ENCODE assay signal across 9 cellular contexts in genomic region chr6:146545608-146546007, GRCh38. TPM values are rescaled to one million over a fixed set of nuclear protein-coding genes. Genes with fewer than 3 reads are reported as not detected.
A peak's percentile ranks its signal among the peaks of the same experiment; 100 is the strongest.
DNase-seq lines count a peak whose midpoint lies in the region; ATAC-seq, FAIRE-seq and TF ChIP-seq lines count a peak whose summit lies in the region.
"Had no signal": no experiment of that assay in that cellular context is flagged by ENCODE, and none has a peak within 500 bp of the region (broad histone marks: within the 10 kb centered on the region; RNA-seq: fewer than 3 reads in every experiment).

No MANE protein-coding gene starts in this region.

- H3K4me3 ChIP-seq in ACC112 (ENCODE audit: low read depth, low read length) (peak overlapping the region; percentile 99), mucosa of stomach (ENCODE audit: low read length) (no peak overlapping the region), HAP-1 (no peak overlapping the region)

- peak; percentile 31 for DNase-seq in dedifferentiated amniotic fluid mesenchymal stem cell (ENCODE audit: extremely low spot score)
- DNase-seq in SIG-M5 (lab: John Stamatoyannopoulos, UW), result no peak
- DNase-seq in HAP-1 (ENCODE audit: low spot score in 2 of 2), result no peak
- DNase-seq in GM12892 (ENCODE audit: insufficient read length), result no peak

- in situ Hi-C loops in HAP-1 (cut with MboI; ENCODE audit: low sequenced_read_pairs), result no loop called here

- H3K36me3 ChIP-seq in ACC112 (ENCODE audit: insufficient read depth, low read length) (peaks cover 10% of the 10 kb centered on the region; the same call in 1 of the 2 replicates), KOPT-K1 (ENCODE audit: insufficient read depth, low read length) (peaks cover 8% of the 10 kb centered on the region), mucosa of stomach (ENCODE audit: control insufficient read depth, insufficient read depth, low read length) (no peaks in the 10 kb centered on the region), HAP-1 (replicated peaks) (no peaks in the 10 kb centered on the region)

- peak overlapping the region; percentile 18 for H3K9ac ChIP-seq in mucosa of stomach (ENCODE audit: low read length)

- peaks cover 42% of the 10 kb centered on the region for H3K79me2 ChIP-seq in ACC112 (ENCODE audit: control insufficient read depth, insufficient read depth, low read length, unreplicated experiment)

- H3K27ac ChIP-seq in ACC112 (ENCODE audit: low read depth, low read length) (peak overlapping the region; percentile 80), KOPT-K1 (ENCODE audit: low read depth, low read length, poor library complexity, severe bottlenecking) (peak overlapping the region; percentile 77)
- H3K27ac ChIP-seq: C4-2B had no signal

- H3K9me3 ChIP-seq in KOPT-K1 (ENCODE audit: insufficient read depth, low read length, poor library complexity, severe bottlenecking), result no peaks in the 10 kb centered on the region
- H3K9me3 ChIP-seq in mucosa of stomach (ENCODE audit: control insufficient read depth, low read length), result no peaks in the 10 kb centered on the region
- no peaks in the 10 kb centered on the region for H3K9me3 ChIP-seq in HAP-1

- peak overlapping the region; percentile 4 for H2AFZ ChIP-seq in ACC112 (ENCODE audit: low read length, unreplicated experiment)

- TF ChIP-seq POLR2A in GM12892 (IDR thresholded peaks at IDR 0.05; ENCODE audit: low read depth, low read length), result no peak

- H3K27me3 ChIP-seq in ACC112 (ENCODE audit: insufficient read depth, low read length) (no peaks in the 10 kb centered on the region), mucosa of stomach (ENCODE audit: control insufficient read depth, insufficient read depth, low read length) (no peaks in the 10 kb centered on the region), HAP-1 (ENCODE audit: low read depth) (no peaks in the 10 kb centered on the region)

- no peak for FAIRE-seq in GM12892 (lab: Jason Lieb, UNC)

- H3K4me1 ChIP-seq in ACC112 (ENCODE audit: control insufficient read depth, insufficient read depth, low read length, unreplicated experiment) (peaks cover 26% of the 10 kb centered on the region), mucosa of stomach (ENCODE audit: control insufficient read depth, insufficient read depth, low read length) (peaks cover 6% of the 10 kb centered on the region), HAP-1 (no peaks in the 10 kb centered on the region)

- no peak for ATAC-seq in GM21619 (IDR thresholded peaks at IDR 0.05; ENCODE audit: unreplicated experiment)

RNA-seq across cellular contexts. Expression of gene RAB32, which starts 2.0 kb away (rescaled TPM):
- polyA plus RNA-seq in GM12892 (2012; ENCODE audit: missing spikeins), result not detected

RNA-seq across cellular contexts. Expression of gene ADGB, which starts 53.2 kb away (rescaled TPM):
- polyA plus RNA-seq in GM12892 (2012; ENCODE audit: missing spikeins), result not detected
